13 cellular contexts compared by ENCODE assay signal in the genomic region with DNA sequence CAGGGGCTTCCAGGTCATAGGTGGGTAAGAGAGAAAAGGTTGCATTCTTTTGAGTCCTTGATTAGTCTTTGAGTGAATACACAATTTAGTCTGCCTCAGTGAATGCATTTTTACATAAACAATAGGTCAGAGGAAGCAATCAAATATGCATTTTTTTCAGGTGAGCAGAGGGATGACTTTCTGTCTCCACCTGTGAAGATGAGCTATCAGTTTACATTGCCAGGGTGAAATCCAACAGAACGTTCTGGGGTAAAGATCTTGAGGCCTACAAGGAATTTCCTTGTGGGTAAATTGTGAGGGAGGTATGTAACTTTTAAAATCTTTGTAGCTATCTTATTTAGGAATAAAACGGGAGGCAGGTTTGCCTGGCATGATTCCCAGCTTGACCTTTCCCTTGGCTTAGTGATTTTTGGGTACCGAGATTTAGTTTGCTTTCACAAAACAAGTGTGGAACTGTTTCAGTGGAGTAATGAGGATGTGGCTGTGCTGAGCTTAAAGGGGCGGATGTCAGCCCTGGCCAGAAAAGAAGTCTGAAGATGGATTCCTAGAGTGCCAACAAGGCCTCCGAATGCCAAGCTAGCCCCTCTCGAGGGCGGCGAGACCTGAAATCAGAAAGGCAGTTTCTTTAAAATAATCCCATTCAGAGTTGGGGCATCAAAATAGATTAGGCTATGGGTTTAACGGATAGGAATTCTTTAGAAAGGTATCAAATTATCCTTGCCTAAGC. TPM values are rescaled to one million over a fixed set of nuclear protein-coding genes. Genes with fewer than 3 reads are reported as not detected.
A peak's percentile ranks its signal among the peaks of the same experiment; 100 is the strongest.
DNase-seq lines count a peak whose midpoint lies in the region; TF ChIP-seq lines count a peak whose summit lies in the region.
"Had no signal": no experiment of that assay in that cellular context is flagged by ENCODE, and none has a peak within 500 bp of the region (broad histone marks: within the 10 kb centered on the region; RNA-seq: fewer than 3 reads in every experiment).

No MANE protein-coding gene starts in this region.

- H3K9me3 ChIP-seq in SK-N-MC (ENCODE audit: low read depth, low read length) = no peaks in the 10 kb centered on the region
- no peaks in the 10 kb centered on the region for H3K9me3 ChIP-seq in effector memory CD4-positive, alpha-beta T cell (ENCODE audit: control insufficient read depth, low read length)
- no peaks in the 10 kb centered on the region for H3K9me3 ChIP-seq in spleen
- H3K9me3 ChIP-seq in thyroid gland = no peaks in the 10 kb centered on the region
- H3K9me3 ChIP-seq: SJSA1, upper lobe of left lung had no signal

- no peak overlapping the region for H3K4me3 ChIP-seq in SK-N-MC
- H3K4me3 ChIP-seq in effector memory CD4-positive, alpha-beta T cell (ENCODE audit: insufficient read depth, low read depth, low read length, poor library complexity, severe bottlenecking) = peak overlapping the region; percentile 8
- no peak overlapping the region for H3K4me3 ChIP-seq in spleen
- H3K4me3 ChIP-seq in thyroid gland (replicated peaks in 1 of 3) = no peak overlapping the region
- H3K4me3 ChIP-seq: SJSA1, upper lobe of left lung had no signal

- H3K4me3 Mint-ChIP-seq in T-helper 2 cell treated with Interferon-gamma antibody and Interleukin-4, amounts not matched to agents 5 μg/mL and 100 μg/mL, for 36 hours = peak overlapping the region; percentile 22

- peaks cover 70% of the 10 kb centered on the region for H3K4me1 ChIP-seq in effector memory CD4-positive, alpha-beta T cell (ENCODE audit: control insufficient read depth, insufficient read depth, low read length, poor library complexity, severe bottlenecking)
- H3K4me1 ChIP-seq in spleen (peaks cover 61 to 100% (median 98%) of the 10 kb centered on the region in 6 donors), thyroid gland (peaks cover 11 to 22% of the 10 kb centered on the region in 2 donors)

- TF ChIP-seq POLR2A in spleen (IDR thresholded peaks at IDR 0.05) = no peak
- TF ChIP-seq POLR2A in thyroid gland (IDR thresholded peaks at IDR 0.05) = no peak

- H3K27ac ChIP-seq in SK-N-MC (peak overlapping the region; percentile 42; the same call in 1 of the 2 replicates), spleen (peak overlapping the region; percentile 57 to 89 (median 76)), thyroid gland (no peak overlapping the region)
- H3K27ac ChIP-seq in effector memory CD4-positive, alpha-beta T cell (ENCODE audit: insufficient read depth, low read length, poor library complexity, severe bottlenecking) = peak overlapping the region; percentile 78
- H3K27ac ChIP-seq: SJSA1, upper lobe of left lung had no signal

- H3K27me3 ChIP-seq in effector memory CD4-positive, alpha-beta T cell (replicated peaks; ENCODE audit: control insufficient read depth, insufficient read depth, low read length, poor library complexity, severe bottlenecking) = no peaks in the 10 kb centered on the region
- H3K27me3 ChIP-seq in spleen (replicated peaks in 1 of 7) (no peaks in the 10 kb centered on the region), thyroid gland (no peaks in the 10 kb centered on the region)
- H3K27me3 ChIP-seq: SJSA1, upper lobe of left lung had no signal

- H3K27ac Mint-ChIP-seq in T-helper 2 cell treated with Interferon-gamma antibody and Interleukin-4, amounts not matched to agents 5 μg/mL and 100 μg/mL, for 36 hours = peak overlapping the region; percentile 74

- no peak for DNase-seq in T-helper 2 cell treated with Interferon-gamma antibody and Interleukin-4, amounts not matched to agents 5 μg/mL and 100 μg/mL, for 36 hours (ENCODE audit: low spot score)
- DNase-seq in T-helper 2 cell (no peak), SK-N-MC (ENCODE audit: low read depth, low spot score) (no peak), spleen (no peak), thyroid gland (no peak), iPS-NIHi11 (ENCODE audit: low spot score) (no peak), SW 1271 (lab: John Stamatoyannopoulos, UW) (no peak)
- DNase-seq in effector memory CD4-positive, alpha-beta T cell = no peak
- DNase-seq: DMS53, NCI-H1417, NCI-H82, upper lobe of left lung had no signal

- H3K36me3 ChIP-seq in SK-N-MC (ENCODE audit: insufficient read depth, low read length) = no peaks in the 10 kb centered on the region
- H3K36me3 ChIP-seq in effector memory CD4-positive, alpha-beta T cell (ENCODE audit: control insufficient read depth, insufficient read depth, low read length) = no peaks in the 10 kb centered on the region
- peaks cover 0 to 43% (median 2%) of the 10 kb centered on the region in 6 donors for H3K36me3 ChIP-seq in spleen
- no peaks in the 10 kb centered on the region for H3K36me3 ChIP-seq in thyroid gland
- H3K36me3 ChIP-seq: SJSA1, upper lobe of left lung had no signal

- H3K9me3 Mint-ChIP-seq in T-helper 2 cell treated with Interferon-gamma antibody and Interleukin-4, amounts not matched to agents 5 μg/mL and 100 μg/mL, for 36 hours = no peaks in the 10 kb centered on the region

- no peaks in the 10 kb centered on the region for H3K27me3 Mint-ChIP-seq in T-helper 2 cell treated with Interferon-gamma antibody and Interleukin-4, amounts not matched to agents 5 μg/mL and 100 μg/mL, for 36 hours (ENCODE audit: low read depth)

- 75 to 80% (median 77%) methylated on average over 9 of the region's 9 CpGs for WGBS in spleen, 5 donors
- 66 to 70% methylated on average over 9 of the region's 9 CpGs for WGBS in thyroid gland, 2 donors

- TF ChIP-seq CTCF in spleen (IDR thresholded peaks at IDR 0.05 in 8 of 11, conservative IDR thresholded peaks at IDR 0.05 in 3 of 11) (no peak), thyroid gland (IDR thresholded peaks at IDR 0.05) (no peak)

- H3K4me1 Mint-ChIP-seq in T-helper 2 cell treated with Interferon-gamma antibody and Interleukin-4, amounts not matched to agents 5 μg/mL and 100 μg/mL, for 36 hours (ENCODE audit: low read depth) = peaks cover 74% of the 10 kb centered on the region

- peaks cover 24% of the 10 kb centered on the region for H3K36me3 Mint-ChIP-seq in T-helper 2 cell treated with Interferon-gamma antibody and Interleukin-4, amounts not matched to agents 5 μg/mL and 100 μg/mL, for 36 hours (ENCODE audit: low read depth)

- intact Hi-C loops in spleen (cut with DNase I; ENCODE audit: low total_unique reads) = no loop called here
- intact Hi-C loops in thyroid gland (cut with DNase I) = no loop called here

- no peak overlapping the region for H3K9ac ChIP-seq in SK-N-MC (ENCODE audit: insufficient read length)

RNA-seq across cellular contexts. Expression of gene TMEM131L, which starts 29.5 kb away (rescaled TPM):
- 100 to 1,000 TPM in 1 of 7 donors, 10 to 100 TPM in 6; 73.5 to 105 (median 83.1) TPM for total RNA-seq in spleen
- polyA plus RNA-seq in spleen = 10 to 100 TPM; 20.9 to 23.1 (median 21.5) TPM
- total RNA-seq in thyroid gland = 10 to 100 TPM; 11.1 to 17.9 (median 16.4) TPM

Comparison
In these comparisons a context has a peak if more than half of its experiments do, and no peak if none do; other contexts are left out.
1. H3K27ac ChIP-seq: peak in SK-N-MC (single experiment), effector memory CD4-positive, alpha-beta T cell (single experiment) and spleen (8 of 8); none in thyroid gland (0 of 3).